In genomic region chr18:21740474-21740723, GRCh38 we compare ENCODE assay signal across 8 cellular contexts. TPM values are rescaled to one million over a fixed set of nuclear protein-coding genes. Genes with fewer than 3 reads are reported as not detected.
A peak's percentile ranks its signal among the peaks of the same experiment; 100 is the strongest.
DNase-seq lines count a peak whose midpoint lies in the region; ATAC-seq and TF ChIP-seq lines count a peak whose summit lies in the region.

No MANE protein-coding gene starts in this region.

- peaks cover 0 to 16% (median 5%) of the 10 kb centered on the region in 11 donors for H3K9me3 Mint-ChIP-seq in naive thymus-derived CD4-positive, alpha-beta T cell

- WGBS in testis, 2 donors = 0% methylated on average over 4 to 14 of the region's 14 CpGs

- no peak for TF ChIP-seq CTCF in testis (IDR thresholded peaks at IDR 0.05)

- intact Hi-C loops in naive thymus-derived CD4-positive, alpha-beta T cell (cut with micrococcal nuclease) = loop anchor here (1.0 to 5.0 kb wide), 8 partner anchors 36 to 1847 kb away; partner anchors contain the start of genes ABHD3 (in 2 of the 2), ESCO1 (in 2 of the 2), NPC1 (in 2 of the 2) and SNRPD1 (in 2 of the 2)
- intact Hi-C loops in testis (cut with DNase I; ENCODE audit: low total_unique reads) = no loop called here

- DNase-seq in G401 (ENCODE audit: low spot score) (peak; percentile 98), HuH-7.5 (ENCODE audit: low spot score) (peak; percentile 86), epithelial cell of prostate (ENCODE audit: low read depth, low spot score) (peak; percentile 66), testis (peak; percentile 99), NCI-H2107 treated with DMSO at 0.1 percent for 48 hours (lab: John Stamatoyannopoulos, UW; ENCODE audit: unreplicated experiment) (no peak)
- peak; percentile 96 for DNase-seq in activated CD4-positive, CD25-positive, alpha-beta regulatory T cell treated with anti-CD3 and anti-CD28 coated beads, Interleukin-2, amount 50 U/mL, for 16 hours (ENCODE audit: low read depth, low spot score)
- peak in 2 of 9 donors; percentile 96 to 98 for DNase-seq in naive thymus-derived CD4-positive, alpha-beta T cell

- H3K27ac ChIP-seq in epithelial cell of prostate (peak overlapping the region; percentile 86), testis (peak overlapping the region; percentile 95 to 98)
- peak overlapping the region; percentile 83 for H3K27ac ChIP-seq in naive thymus-derived CD4-positive, alpha-beta T cell (ENCODE audit: low read depth, low read length)

- CTCF ChIA-PET in naive thymus-derived CD4-positive, alpha-beta T cell (lab: Charles Lee) = interaction anchor here (0.7 kb wide), 1 partner anchor 116 kb away, joined by 3 read pairs; no protein-coding TSS in a partner anchor

- TF ChIP-seq POLR2A in testis (IDR thresholded peaks at IDR 0.05) = no peak

- POLR2A ChIA-PET in naive thymus-derived CD4-positive, alpha-beta T cell (lab: Charles Lee) = interaction anchor here (0.5 to 4.2 kb wide), 10 partner anchors 9 to 140 kb away, joined by 3 to 30 read pairs (median 4); partner anchors contain the start of genes ABHD3, ESCO1 and SNRPD1

- no peaks in the 10 kb centered on the region for H3K9me3 ChIP-seq in naive thymus-derived CD4-positive, alpha-beta T cell (ENCODE audit: control insufficient read depth in 2 of 3, low read length in 3 of 3)
- H3K9me3 ChIP-seq in testis = no peaks in the 10 kb centered on the region

- in situ Hi-C loops in G401 (cut with HindIII; ENCODE audit: low sequenced_read_pairs) = no loop called here

- peak overlapping the region; percentile 78 to 97 (median 94) for H3K27ac Mint-ChIP-seq in naive thymus-derived CD4-positive, alpha-beta T cell

- peak; percentile 97 for ATAC-seq in GM21526 (IDR thresholded peaks at IDR 0.05; ENCODE audit: low FRiP score, unreplicated experiment)
- ATAC-seq in naive thymus-derived CD4-positive, alpha-beta T cell = peak; percentile 99

- peaks cover 0 to 18% (median 0%) of the 10 kb centered on the region in 5 donors for H3K27me3 Mint-ChIP-seq in naive thymus-derived CD4-positive, alpha-beta T cell

- peaks cover 0 to 29% (median 6%) of the 10 kb centered on the region in 5 donors for H3K36me3 Mint-ChIP-seq in naive thymus-derived CD4-positive, alpha-beta T cell

- peaks cover 9 to 13% of the 10 kb centered on the region in 2 donors for H3K4me1 ChIP-seq in naive thymus-derived CD4-positive, alpha-beta T cell (ENCODE audit: control insufficient read depth in 2 of 2, insufficient read depth in 2 of 2, low read length in 2 of 2)
- H3K4me1 ChIP-seq in testis = peaks cover 6% of the 10 kb centered on the region

- peaks cover 20 to 53% (median 43%) of the 10 kb centered on the region in 7 donors for H3K4me1 Mint-ChIP-seq in naive thymus-derived CD4-positive, alpha-beta T cell

- H3K4me3 Mint-ChIP-seq in naive thymus-derived CD4-positive, alpha-beta T cell = peak overlapping the region; percentile 83 to 96 (median 94)

- peaks cover 0 to 3% (median 0%) of the 10 kb centered on the region in 3 experiments for H3K36me3 ChIP-seq in naive thymus-derived CD4-positive, alpha-beta T cell (ENCODE audit: control insufficient read depth in 2 of 3, insufficient read depth in 3 of 3, low read length in 3 of 3)
- H3K36me3 ChIP-seq in testis (ENCODE audit: low read depth, missing control alignments) = no peaks in the 10 kb centered on the region

- H3K4me3 ChIP-seq in naive thymus-derived CD4-positive, alpha-beta T cell (ENCODE audit: low read length) = peak overlapping the region; percentile 77
- peak overlapping the region; percentile 89 to 99 for H3K4me3 ChIP-seq in testis

- H3K27me3 ChIP-seq in naive thymus-derived CD4-positive, alpha-beta T cell (ENCODE audit: control insufficient read depth in 2 of 2, insufficient read depth in 2 of 2, low read length in 2 of 2) = no peaks in the 10 kb centered on the region
- no peaks in the 10 kb centered on the region for H3K27me3 ChIP-seq in testis

RNA-seq across cellular contexts. Expression of gene MIB1, which starts 0.2 kb away (rescaled TPM):
- 36.1 and 66.7 TPM in 2 replicates for total RNA-seq in G401 (2014; rRNA removed; shearing (Covaris generic))
- 10 to 100 TPM; 16.0 to 35.2 (median 19.8) TPM for total RNA-seq in naive thymus-derived CD4-positive, alpha-beta T cell
- polyA plus RNA-seq in naive thymus-derived CD4-positive, alpha-beta T cell = 1 to 10 TPM; 3.9 to 4.2 TPM
- 10 to 100 TPM; 40.7 to 48.8 TPM for total RNA-seq in testis
- 16.5 TPM for polyA plus RNA-seq in testis (ENCODE audit: insufficient read depth, low read depth, low replicate concordance)

RNA-seq across cellular contexts. Expression of gene ABHD3, which starts 35.8 kb away (rescaled TPM):
- 31.2 and 31.3 TPM in 2 replicates for total RNA-seq in G401 (2014; rRNA removed; shearing (Covaris generic))
- 10 to 100 TPM; 26.9 to 53.1 (median 43.6) TPM for total RNA-seq in naive thymus-derived CD4-positive, alpha-beta T cell
- 10 to 100 TPM; 21.9 to 22.8 TPM for polyA plus RNA-seq in naive thymus-derived CD4-positive, alpha-beta T cell
- 10 to 100 TPM in 1 of 2 donors, 1 to 10 TPM in 1; 10.0 to 12.2 TPM for total RNA-seq in testis
- polyA plus RNA-seq in testis (ENCODE audit: insufficient read depth, low read depth, low replicate concordance) = 13.5 TPM
